ENCODE assay signal across 1 cellular context in the genomic region with DNA sequence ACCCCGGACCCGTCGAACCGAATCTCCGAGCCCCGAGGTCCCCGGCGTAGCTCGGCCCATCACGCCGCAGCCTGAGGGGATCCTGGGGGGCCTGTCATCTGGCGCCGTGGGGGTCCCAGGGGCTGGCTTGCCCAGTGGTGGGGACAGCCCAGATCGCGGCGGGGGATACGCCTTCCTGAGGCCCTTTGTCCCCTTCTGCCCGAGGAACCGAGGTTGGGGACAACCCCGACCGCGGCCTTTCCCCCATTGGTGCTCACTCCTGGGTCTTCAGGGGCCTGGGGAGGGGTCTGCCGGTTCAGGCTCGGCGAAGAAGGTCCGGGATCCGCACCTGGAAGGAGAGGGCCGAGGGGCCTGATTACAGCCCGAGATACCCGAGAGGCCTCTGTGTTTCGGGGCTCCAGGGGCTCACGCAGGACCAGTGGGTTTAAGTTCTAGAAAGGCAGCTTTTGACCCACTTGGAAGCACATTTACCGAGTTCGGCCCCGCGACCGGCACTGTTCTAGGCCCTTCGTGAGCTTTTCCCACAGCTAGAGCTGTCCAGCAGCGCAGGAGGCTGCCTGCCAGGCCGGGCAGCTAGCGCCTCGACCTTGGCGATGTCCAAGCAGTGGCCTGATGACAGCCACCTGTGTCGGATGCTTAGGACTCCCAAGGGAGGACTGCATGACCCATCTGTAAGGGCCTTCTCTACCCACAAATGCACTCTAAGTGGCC.
TF ChIP-seq lines count a peak whose summit lies in the region.

No MANE protein-coding gene starts in this region.

TF ChIP-seq in HEK293, 187 proteins besides CTCF, POLR2A, EP300 and RAD21 (continued from another document):
- TF ChIP-seq, protein P1, sequence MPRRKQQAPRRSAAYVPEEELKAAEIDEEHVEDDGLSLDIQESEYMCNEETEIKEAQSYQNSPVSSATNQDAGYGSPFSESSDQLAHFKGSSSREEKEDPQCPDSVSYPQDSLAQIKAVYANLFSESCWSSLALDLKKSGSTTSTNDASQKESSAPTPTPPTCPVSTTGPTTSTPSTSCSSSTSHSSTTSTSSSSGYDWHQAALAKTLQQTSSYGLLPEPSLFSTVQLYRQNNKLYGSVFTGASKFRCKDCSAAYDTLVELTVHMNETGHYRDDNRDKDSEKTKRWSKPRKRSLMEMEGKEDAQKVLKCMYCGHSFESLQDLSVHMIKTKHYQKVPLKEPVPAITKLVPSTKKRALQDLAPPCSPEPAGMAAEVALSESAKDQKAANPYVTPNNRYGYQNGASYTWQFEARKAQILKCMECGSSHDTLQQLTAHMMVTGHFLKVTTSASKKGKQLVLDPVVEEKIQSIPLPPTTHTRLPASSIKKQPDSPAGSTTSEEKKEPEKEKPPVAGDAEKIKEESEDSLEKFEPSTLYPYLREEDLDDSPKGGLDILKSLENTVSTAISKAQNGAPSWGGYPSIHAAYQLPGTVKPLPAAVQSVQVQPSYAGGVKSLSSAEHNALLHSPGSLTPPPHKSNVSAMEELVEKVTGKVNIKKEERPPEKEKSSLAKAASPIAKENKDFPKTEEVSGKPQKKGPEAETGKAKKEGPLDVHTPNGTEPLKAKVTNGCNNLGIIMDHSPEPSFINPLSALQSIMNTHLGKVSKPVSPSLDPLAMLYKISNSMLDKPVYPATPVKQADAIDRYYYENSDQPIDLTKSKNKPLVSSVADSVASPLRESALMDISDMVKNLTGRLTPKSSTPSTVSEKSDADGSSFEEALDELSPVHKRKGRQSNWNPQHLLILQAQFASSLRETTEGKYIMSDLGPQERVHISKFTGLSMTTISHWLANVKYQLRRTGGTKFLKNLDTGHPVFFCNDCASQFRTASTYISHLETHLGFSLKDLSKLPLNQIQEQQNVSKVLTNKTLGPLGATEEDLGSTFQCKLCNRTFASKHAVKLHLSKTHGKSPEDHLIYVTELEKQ (tag by site-specific recombination; IDR thresholded peaks at IDR 0.05; ENCODE audit: borderline replicate concordance): no peak
- TF ChIP-seq ZNF785 (tag by site-specific recombination; IDR thresholded peaks at IDR 0.05): no peak
- no peak for TF ChIP-seq ZNF132 (tag by site-specific recombination; IDR thresholded peaks at IDR 0.05; ENCODE audit: borderline replicate concordance)
- TF ChIP-seq ZNF223 (tag by site-specific recombination; IDR thresholded peaks at IDR 0.05): no peak
- TF ChIP-seq ZNF221 (tag by site-specific recombination; IDR thresholded peaks at IDR 0.05; ENCODE audit: borderline replicate concordance): no peak
- TF ChIP-seq, protein P2, sequence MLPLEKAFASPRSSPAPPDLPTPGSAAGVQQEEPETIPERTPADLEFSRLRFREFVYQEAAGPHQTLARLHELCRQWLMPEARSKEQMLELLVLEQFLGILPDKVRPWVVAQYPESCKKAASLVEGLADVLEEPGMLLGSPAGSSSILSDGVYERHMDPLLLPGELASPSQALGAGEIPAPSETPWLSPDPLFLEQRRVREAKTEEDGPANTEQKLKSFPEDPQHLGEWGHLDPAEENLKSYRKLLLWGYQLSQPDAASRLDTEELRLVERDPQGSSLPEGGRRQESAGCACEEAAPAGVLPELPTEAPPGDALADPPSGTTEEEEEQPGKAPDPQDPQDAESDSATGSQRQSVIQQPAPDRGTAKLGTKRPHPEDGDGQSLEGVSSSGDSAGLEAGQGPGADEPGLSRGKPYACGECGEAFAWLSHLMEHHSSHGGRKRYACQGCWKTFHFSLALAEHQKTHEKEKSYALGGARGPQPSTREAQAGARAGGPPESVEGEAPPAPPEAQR (tag by site-specific recombination; IDR thresholded peaks at IDR 0.05): no peak
- TF ChIP-seq ZNF404 (tag by site-specific recombination; IDR thresholded peaks at IDR 0.05): no peak
- TF ChIP-seq ZNF776 (tag by site-specific recombination; IDR thresholded peaks at IDR 0.05; ENCODE audit: borderline replicate concordance): no peak
- no peak for TF ChIP-seq ZNF473 (tag by site-specific recombination; IDR thresholded peaks at IDR 0.05)
- TF ChIP-seq, protein P3, sequence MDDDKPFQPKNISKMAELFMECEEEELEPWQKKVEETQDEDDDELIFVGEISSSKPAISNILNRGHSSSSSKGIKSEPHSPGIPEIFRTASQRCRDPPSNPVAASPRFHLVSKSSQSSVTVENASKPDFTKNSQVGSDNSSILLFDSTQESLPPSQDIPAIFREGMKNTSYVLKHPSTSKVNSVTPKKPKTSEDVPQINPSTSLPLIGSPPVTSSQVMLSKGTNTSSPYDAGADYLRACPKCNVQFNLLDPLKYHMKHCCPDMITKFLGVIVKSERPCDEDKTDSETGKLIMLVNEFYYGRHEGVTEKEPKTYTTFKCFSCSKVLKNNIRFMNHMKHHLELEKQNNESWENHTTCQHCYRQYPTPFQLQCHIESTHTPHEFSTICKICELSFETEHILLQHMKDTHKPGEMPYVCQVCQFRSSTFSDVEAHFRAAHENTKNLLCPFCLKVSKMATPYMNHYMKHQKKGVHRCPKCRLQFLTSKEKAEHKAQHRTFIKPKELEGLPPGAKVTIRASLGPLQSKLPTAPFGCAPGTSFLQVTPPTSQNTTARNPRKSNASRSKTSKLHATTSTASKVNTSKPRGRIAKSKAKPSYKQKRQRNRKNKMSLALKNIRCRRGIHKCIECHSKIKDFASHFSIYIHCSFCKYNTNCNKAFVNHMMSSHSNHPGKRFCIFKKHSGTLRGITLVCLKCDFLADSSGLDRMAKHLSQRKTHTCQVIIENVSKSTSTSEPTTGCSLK (tag by site-specific recombination; IDR thresholded peaks at IDR 0.05): no peak
